ENCODE assay signal across 10 cellular contexts in genomic region chr22:37308385-37309200, GRCh38. TPM values are rescaled to one million over a fixed set of nuclear protein-coding genes. Genes with fewer than 3 reads are reported as not detected.
DNase-seq lines count a peak whose midpoint lies in the region; ATAC-seq, FAIRE-seq and TF ChIP-seq lines count a peak whose summit lies in the region.
"Had no signal": no experiment of that assay in that cellular context is flagged by ENCODE, and none has a peak within 500 bp of the region (broad histone marks: within the 10 kb centered on the region; RNA-seq: fewer than 3 reads in every experiment).

No MANE protein-coding gene starts in this region.

- H2BK12ac ChIP-seq in neuronal stem cell (ENCODE audit: low read length) = no peak overlapping the region

- no peak for DNase-seq in CD4-positive, alpha-beta memory T cell
- DNase-seq in HL-60 (ENCODE audit: low read depth in 1 of 2, low spot score in 1 of 2) (no peak), K562 (ENCODE audit: extremely low read depth in 1 of 4, low spot score in 3 of 4) (no peak), neuronal stem cell (ENCODE audit: low spot score) (no peak), foreskin melanocyte (no peak), dorsolateral prefrontal cortex (no peak), GM20000 (ENCODE audit: low spot score) (no peak)

- H3K4me1 Mint-ChIP-seq in CD4-positive, alpha-beta memory T cell = peaks cover 57 to 95% (median 71%) of the 10 kb centered on the region in 4 donors

- H3K9me3 ChIP-seq in CD4-positive, alpha-beta memory T cell (ENCODE audit: control insufficient read depth in 1 of 2, low read length in 2 of 2) = no peaks in the 10 kb centered on the region
- H3K9me3 ChIP-seq in K562 (replicated peaks; ENCODE audit: control insufficient read depth, insufficient read depth, low read depth, low read length) (no peaks in the 10 kb centered on the region), neuronal stem cell (replicated peaks in 1 of 2; ENCODE audit: control insufficient read depth in 2 of 2, insufficient read depth in 1 of 2, low read depth in 1 of 2, low read length in 2 of 2) (no peaks in the 10 kb centered on the region)
- H3K9me3 ChIP-seq: body of pancreas, MG63 had no signal

- peaks cover 29 to 58% of the 10 kb centered on the region in 2 donors for H3K36me3 Mint-ChIP-seq in CD4-positive, alpha-beta memory T cell

- no peak overlapping the region for H3K9ac ChIP-seq in K562 (ENCODE audit: insufficient read depth in 1 of 2, low read depth in 2 of 2, low read length in 2 of 2)
- peak overlapping the region; percentile 15 for H3K9ac ChIP-seq in neuronal stem cell (ENCODE audit: low read depth, low read length, poor library complexity)

- no peak overlapping the region for H4K91ac ChIP-seq in neuronal stem cell (ENCODE audit: low read depth, low read length, poor library complexity)

- H2BK120ac ChIP-seq in neuronal stem cell (ENCODE audit: low read depth, low read length) = no peak overlapping the region

- H2AK5ac ChIP-seq in neuronal stem cell (ENCODE audit: low read depth, low read length) = peak overlapping the region; percentile 1

- no peak for TF ChIP-seq EP300 in K562 (IDR thresholded peaks at IDR 0.05; ENCODE audit: low read length)

- H2AFZ ChIP-seq in K562 (ENCODE audit: low read depth, low read length) (no peak overlapping the region), neuronal stem cell (ENCODE audit: low read length) (no peak overlapping the region)

- TF ChIP-seq RAD21 in K562 (CRISPR knock-in tag; conservative IDR thresholded peaks at IDR 0.05 in 1 of 2, IDR thresholded peaks at IDR 0.05 in 1 of 2) = no peak

- no peaks in the 10 kb centered on the region for H3K9me1 ChIP-seq in K562 (ENCODE audit: control insufficient read depth, insufficient read depth, low read length)

- peaks cover 80% of the 10 kb centered on the region for H3K4me1 ChIP-seq in CD4-positive, alpha-beta memory T cell (ENCODE audit: insufficient read depth, low read length)
- H3K4me1 ChIP-seq in K562 (replicated peaks in 1 of 2; ENCODE audit: control insufficient read depth in 2 of 2, insufficient read depth in 2 of 2, low read length in 2 of 2) = peaks cover 29 to 66% of the 10 kb centered on the region in 2 experiments
- H3K4me1 ChIP-seq in neuronal stem cell (ENCODE audit: control insufficient read depth in 2 of 2, insufficient read depth in 1 of 2, low read depth in 1 of 2, low read length in 2 of 2) = peaks cover 8% of the 10 kb centered on the region in 2 donors

- H3K4me2 ChIP-seq in K562 (ENCODE audit: insufficient read depth, low read length) (0 out of 2 replicates have a peak overlapping the region, but pooled peaks have one; percentile 1), neuronal stem cell (ENCODE audit: insufficient read depth, low read length, poor library complexity, severe bottlenecking) (no peak overlapping the region)

- no peaks in the 10 kb centered on the region for H3K27me3 Mint-ChIP-seq in CD4-positive, alpha-beta memory T cell

- no peak for FAIRE-seq in K562 (lab: Jason Lieb, UNC)

- no peaks in the 10 kb centered on the region for H4K20me1 ChIP-seq in K562 (replicated peaks; ENCODE audit: control insufficient read depth, insufficient read depth, low read length)

- POLR2A ChIA-PET in CD4-positive, alpha-beta memory T cell (lab: Charles Lee; ENCODE audit: partially characterized antibody) = interaction anchor here (1.3 to 9.8 kb wide), 13 partner anchors 9 to 259 kb away, joined by 4 to 147 read pairs (median 19); partner anchors contain the start of genes CYTH4, MFNG and RAC2
- POLR2A ChIA-PET in K562 (lab: Yijun Ruan, JAX) = interaction anchor here (0.6 to 0.7 kb wide), 3 partner anchors 31 to 453 kb away, joined by 3 to 4 read pairs (median 3); no protein-coding TSS in a partner anchor

- peaks cover 47% of the 10 kb centered on the region for H3K36me3 ChIP-seq in CD4-positive, alpha-beta memory T cell (ENCODE audit: insufficient read depth, low read length)
- no peaks in the 10 kb centered on the region; the same call in 2 of the 3 replicates for H3K36me3 ChIP-seq in K562 (ENCODE audit: control insufficient read depth, insufficient read depth, low read length)
- peaks cover 0 to 3% of the 10 kb centered on the region in 2 donors for H3K36me3 ChIP-seq in neuronal stem cell (replicated peaks in 1 of 2; ENCODE audit: control insufficient read depth in 2 of 2, insufficient read depth in 2 of 2, low read length in 2 of 2)
- H3K36me3 ChIP-seq: MG63 had no signal

- H3K27me3 ChIP-seq in CD4-positive, alpha-beta memory T cell (ENCODE audit: insufficient read depth, low read length) = no peaks in the 10 kb centered on the region
- H3K27me3 ChIP-seq in HL-60 (ENCODE audit: insufficient read depth, poor library complexity, severe bottlenecking) = no peaks in the 10 kb centered on the region
- no peaks in the 10 kb centered on the region for H3K27me3 ChIP-seq in K562 (ENCODE audit: control insufficient read depth in 2 of 2, insufficient read depth in 2 of 2, low read length in 2 of 2)
- peaks cover 0 to 44% (median 0%) of the 10 kb centered on the region in 3 experiments for H3K27me3 ChIP-seq in neuronal stem cell (ENCODE audit: control insufficient read depth in 3 of 3, insufficient read depth in 3 of 3, low read depth in 1 of 3, low read length in 3 of 3)
- H3K27me3 ChIP-seq in dorsolateral prefrontal cortex = no peaks in the 10 kb centered on the region
- H3K27me3 ChIP-seq: body of pancreas, MG63 had no signal

- H3K27ac Mint-ChIP-seq in CD4-positive, alpha-beta memory T cell = peak overlapping the region; percentile 92 to 100 (median 98)

- H3K4ac ChIP-seq in neuronal stem cell (ENCODE audit: low read length) = no peak overlapping the region

- H3K14ac ChIP-seq in neuronal stem cell (ENCODE audit: low read length) = no peak overlapping the region

- no peak overlapping the region for H2BK5ac ChIP-seq in neuronal stem cell (ENCODE audit: low read length)

- H3K27ac ChIP-seq in CD4-positive, alpha-beta memory T cell (ENCODE audit: low read depth, low read length) = peak overlapping the region; percentile 89
- H3K27ac ChIP-seq in HL-60 (replicated peaks) (peak overlapping the region; percentile 92), K562 (ENCODE audit: extremely low read depth, low read depth, low read length) (peak overlapping the region; percentile 71; the same call in 2 of the 3 replicates), neuronal stem cell (replicated peaks; ENCODE audit: low read length) (no peak overlapping the region), dorsolateral prefrontal cortex (peak overlapping the region in 1 of 59 donors; percentile 22)

- no peak overlapping the region for H3K23ac ChIP-seq in neuronal stem cell (ENCODE audit: low read depth, low read length, poor library complexity)

- no peaks in the 10 kb centered on the region for H3K9me3 Mint-ChIP-seq in CD4-positive, alpha-beta memory T cell

- H3K79me1 ChIP-seq in neuronal stem cell (ENCODE audit: low read depth, low read length) = no peaks in the 10 kb centered on the region

- CTCF ChIA-PET in CD4-positive, alpha-beta memory T cell (lab: Charles Lee; ENCODE audit: partially characterized antibody) = interaction anchor here (1.1 to 2.5 kb wide), 7 partner anchors 9 to 122 kb away, joined by 3 to 24 read pairs (median 6); no protein-coding TSS in a partner anchor
- CTCF ChIA-PET in K562 (lab: Yijun Ruan, JAX; ENCODE audit: low intra/inter-chr PET ratio) = no interaction called here

- no peak overlapping the region for H3K18ac ChIP-seq in neuronal stem cell (ENCODE audit: low read length)

- H3K4me3 ChIP-seq in CD4-positive, alpha-beta memory T cell (ENCODE audit: low read length in 2 of 2) = peak overlapping the region; percentile 53 to 54
- no peak overlapping the region for H3K4me3 ChIP-seq in HL-60 (replicated peaks; ENCODE audit: insufficient read depth, low read length)
- no peak overlapping the region for H3K4me3 ChIP-seq in K562
- peak overlapping the region in 1 of 2 donors; percentile 31 for H3K4me3 ChIP-seq in neuronal stem cell (ENCODE audit: low read length in 2 of 2)
- H3K4me3 ChIP-seq in dorsolateral prefrontal cortex = no peak overlapping the region
- H3K4me3 ChIP-seq: body of pancreas, MG63 had no signal

- 66% methylated on average over 10 of the region's 18 CpGs for WGBS in K562 (ENCODE audit: insufficient coverage, low coverage, missing lambda C conversion rate)
- no CpG with 5 or more reads among the region's 18 CpGs for WGBS in neuronal stem cell (ENCODE audit: extremely low coverage in 2 of 2, insufficient read length in 2 of 2, insufficient replicate concordance in 1 of 2), 2 donors

- in situ Hi-C loops in K562 (cut with MboI) = no loop called here

- ATAC-seq in K562 = no peak

- H2BK15ac ChIP-seq in neuronal stem cell (ENCODE audit: low read length) = no peak overlapping the region

- TF ChIP-seq POLR2A in K562 (conservative IDR thresholded peaks at IDR 0.05) = no peak

- TF ChIP-seq CTCF in HL-60 (IDR thresholded peaks at IDR 0.05; ENCODE audit: insufficient read depth, low read length) (no peak), K562 (IDR thresholded peaks at IDR 0.05 in 2 of 3, conservative IDR thresholded peaks at IDR 0.05 in 1 of 3; ENCODE audit: insufficient read depth in 2 of 3, low read depth in 1 of 3, low read length in 3 of 3) (no peak), dorsolateral prefrontal cortex (IDR thresholded peaks at IDR 0.05 in 54 of 56, conservative IDR thresholded peaks at IDR 0.05 in 2 of 56; ENCODE audit: low read depth in 1 of 56, partially characterized antibody in 56 of 56) (no peak), GM20000 (IDR thresholded peaks at IDR 0.05; ENCODE audit: extremely low read depth, missing control alignments) (no peak)

- H3K4me3 Mint-ChIP-seq in CD4-positive, alpha-beta memory T cell = peak overlapping the region; percentile 71 to 90 (median 85)

- H3K79me2 ChIP-seq in K562 (ENCODE audit: control insufficient read depth, insufficient read depth, low read length) = no peaks in the 10 kb centered on the region

- intact Hi-C loops in CD4-positive, alpha-beta memory T cell (cut with micrococcal nuclease) = no loop called here
- intact Hi-C loops in K562 (cut with micrococcal nuclease) = no loop called here
- intact Hi-C loops in dorsolateral prefrontal cortex (cut with DNase I) = no loop called here

- BruUV-seq in K562 (replicated peaks; lab: Mats Ljungman, UMichigan) = no TSS peak

- no peak overlapping the region for H4K8ac ChIP-seq in neuronal stem cell (ENCODE audit: low read depth, low read length)

RNA-seq across cellular contexts. Expression of gene CYTH4, which starts 26.3 kb away (rescaled TPM):
- total RNA-seq in CD4-positive, alpha-beta memory T cell = 100 to 1,000 TPM; 169 to 177 TPM
- polyA plus RNA-seq in CD4-positive, alpha-beta memory T cell = 10 to 100 TPM; 39.4 to 57.0 TPM
- 1.6 and 4.0 TPM in 2 replicates for total RNA-seq in K562 (2011; cell fraction: chromatin; rRNA removed; ENCODE audit: low replicate concordance)
- 0.39 and 1.7 TPM in 2 replicates for total RNA-seq in K562 (2011; cell fraction: nucleolus; rRNA removed)
- 1.1 and 1.5 TPM in 2 replicates for total RNA-seq in K562 (2011; cell fraction: nucleoplasm; rRNA removed)
- total RNA-seq in K562 (2014; rRNA removed) = 0.33 and 0.68 TPM in 2 replicates
- total RNA-seq in K562 (2014; rRNA removed; fragmentation: Illumina TruSeq; extraction: Trizol) = 0.10 and 0.18 TPM in 2 replicates
- total RNA-seq in K562 (2015; rRNA removed; fragmentation: Illumina TruSeq; extraction: Trizol) = 0.54 and 0.60 TPM in 2 replicates
- 0.58 and 0.75 TPM in 2 replicates for total RNA-seq in K562 (2021)
- polyA plus RNA-seq in K562 (2011; rRNA removed) = 2.0 and 2.5 TPM in 2 replicates
- 1.4 and 2.9 TPM in 2 replicates for polyA plus RNA-seq in K562 (2011; cell fraction: cytosol; rRNA removed)
- polyA plus RNA-seq in K562 (2011; cell fraction: nucleus; rRNA removed) = 6.2 and 14.7 TPM in 2 replicates
- polyA plus RNA-seq in K562 (2012) = 1.3 and 1.6 TPM in 2 replicates
- polyA plus RNA-seq in K562 (2014; fragmentation: Illumina TruSeq; extraction: Trizol) = 0.28 and 0.33 TPM in 2 replicates
- under 1 TPM in 1 of 2 experiments, not detected in 1; 0.03 TPM for polyA plus RNA-seq in K562 (2014; fragmentation: Nextera tagmentation; extraction: Ambion mirVana)
- polyA plus RNA-seq in K562 (2014; rRNA removed) = 0.73 and 1.1 TPM in 2 replicates
- 1.7 and 1.8 TPM in 2 replicates for polyA minus RNA-seq in K562 (2011; rRNA and poly(A)+ RNA removed)
- polyA minus RNA-seq in K562 (2011; cell fraction: cytosol; rRNA and poly(A)+ RNA removed) = 1.6 TPM in 1 of 2 replicates, not detected in the other
- 1.6 and 2.6 TPM in 2 replicates for polyA minus RNA-seq in K562 (2011; cell fraction: nucleus; rRNA and poly(A)+ RNA removed)
- not detected for polyA plus RNA-seq in neuronal stem cell (2013, experiment 1 of 2)
- not detected for polyA plus RNA-seq in neuronal stem cell (2013, experiment 2 of 2)
- 10 to 100 TPM in 38 of 120 experiments, 1 to 10 TPM in 82; 1.1 to 29.9 (median 8.1) TPM for total RNA-seq in dorsolateral prefrontal cortex
- total RNA-seq: NCI-H460 had no signal

Comparison
In these comparisons a context has a peak if more than half of its experiments do, and no peak if none do; other contexts are left out.
1. H3K4me3 ChIP-seq: peak in CD4-positive, alpha-beta memory T cell (2 of 2); none in HL-60 (single experiment), K562 (single experiment) and dorsolateral prefrontal cortex (0 of 59).
2. RNA of gene CYTH4, which starts 26.3 kb away (total RNA-seq): 169 to 177 TPM in CD4-positive, alpha-beta memory T cell; 1.1 to 29.9 TPM in dorsolateral prefrontal cortex and 0.10 to 4.0 TPM in K562; every median in the first group is over 4 times any median in the second.